Comparison of ENCODE assay signal across 1 cellular context in genomic region chr1:53121319-53122172, GRCh38.
TF ChIP-seq lines count a peak whose summit lies in the region.

No MANE protein-coding gene starts in this region.

TF ChIP-seq in HepG2, 621 proteins besides CTCF, POLR2A, EP300 and RAD21 (continued from another document and continues in another):
- TF ChIP-seq ZBTB10 (CRISPR knock-in tag; IDR thresholded peaks at IDR 0.05; ENCODE audit: borderline replicate concordance) (no peak), NCOR1 (IDR thresholded peaks at IDR 0.05; ENCODE audit: borderline replicate concordance, low read length) (peak; percentile 83; the same call in 1 of the 2 replicates), RFXAP (CRISPR knock-in tag; IDR thresholded peaks at IDR 0.05; ENCODE audit: borderline replicate concordance) (peak; percentile 68; the same call in 1 of the 2 replicates), FLYWCH1 (CRISPR knock-in tag; IDR thresholded peaks at IDR 0.05) (no peak), ZNF343 (CRISPR knock-in tag; IDR thresholded peaks at IDR 0.05) (no peak), MED1 (CRISPR knock-in tag; IDR thresholded peaks at IDR 0.05) (peak; percentile 93), RARG (CRISPR knock-in tag; IDR thresholded peaks at IDR 0.05; ENCODE audit: low read depth) (no peak), BHLHE40 (IDR thresholded peaks at IDR 0.05; ENCODE audit: low read length) (peak; percentile 97), MTA1 (CRISPR knock-in tag; IDR thresholded peaks at IDR 0.05; ENCODE audit: borderline replicate concordance) (peak; percentile 98), NCOA1 (CRISPR knock-in tag; IDR thresholded peaks at IDR 0.05) (no peak), CHCHD3 (CRISPR knock-in tag; IDR thresholded peaks at IDR 0.05) (no peak), NFKBIZ (CRISPR knock-in tag; IDR thresholded peaks at IDR 0.05) (peak; percentile 64; the same call in 1 of the 2 replicates), ZBTB8A (CRISPR knock-in tag; IDR thresholded peaks at IDR 0.05; ENCODE audit: borderline replicate concordance, low read depth) (no peak), ZNF296 (CRISPR knock-in tag; conservative IDR thresholded peaks at IDR 0.05) (no peak), MXD1 (CRISPR knock-in tag; IDR thresholded peaks at IDR 0.05) (no peak), GMEB1 (CRISPR knock-in tag; IDR thresholded peaks at IDR 0.05; ENCODE audit: borderline replicate concordance) (peak; percentile 48; the same call in 1 of the 2 replicates), ZNF383 (CRISPR knock-in tag; IDR thresholded peaks at IDR 0.05; ENCODE audit: borderline replicate concordance) (no peak), ZMAT3 (CRISPR knock-in tag; conservative IDR thresholded peaks at IDR 0.05) (peak; percentile 65; the same call in 1 of the 2 replicates), ZNF101 (CRISPR knock-in tag; IDR thresholded peaks at IDR 0.05; ENCODE audit: borderline replicate concordance, low read depth) (no peak), ARNT2 (CRISPR knock-in tag; IDR thresholded peaks at IDR 0.05; ENCODE audit: low read depth) (peak; percentile 65; the same call in 1 of the 2 replicates), NRL (CRISPR knock-in tag; IDR thresholded peaks at IDR 0.05; ENCODE audit: borderline replicate concordance) (no peak), PAX8 (CRISPR knock-in tag; IDR thresholded peaks at IDR 0.05; ENCODE audit: borderline replicate concordance) (0 out of 2 replicates have a peak, but pooled peaks have one; percentile 46), E2F5 (CRISPR knock-in tag; conservative IDR thresholded peaks at IDR 0.05) (no peak), TARDBP (CRISPR knock-in tag; IDR thresholded peaks at IDR 0.05) (peak; percentile 89), DMAP1 (CRISPR knock-in tag; IDR thresholded peaks at IDR 0.05) (peak; percentile 55; the same call in 1 of the 2 replicates), IKZF1 (IDR thresholded peaks at IDR 0.05) (no peak), ISX (CRISPR knock-in tag; conservative IDR thresholded peaks at IDR 0.05) (no peak), ZIK1 (CRISPR knock-in tag; IDR thresholded peaks at IDR 0.05; ENCODE audit: borderline replicate concordance, low read depth) (no peak), SNRNP70 (IDR thresholded peaks at IDR 0.05; ENCODE audit: low read depth, low read length) (no peak), MTF2 (CRISPR knock-in tag; IDR thresholded peaks at IDR 0.05; ENCODE audit: borderline replicate concordance) (no peak), ZNF10 (CRISPR knock-in tag; IDR thresholded peaks at IDR 0.05; ENCODE audit: borderline replicate concordance, low read depth) (no peak), ZSCAN21 (CRISPR knock-in tag; IDR thresholded peaks at IDR 0.05; ENCODE audit: borderline replicate concordance) (peak; percentile 49; the same call in 1 of the 2 replicates), ZSCAN25 (CRISPR knock-in tag; IDR thresholded peaks at IDR 0.05) (peak; percentile 88; the same call in 1 of the 2 replicates), SMAD3 (CRISPR knock-in tag; IDR thresholded peaks at IDR 0.05) (no peak)
- TF ChIP-seq, protein P1, sequence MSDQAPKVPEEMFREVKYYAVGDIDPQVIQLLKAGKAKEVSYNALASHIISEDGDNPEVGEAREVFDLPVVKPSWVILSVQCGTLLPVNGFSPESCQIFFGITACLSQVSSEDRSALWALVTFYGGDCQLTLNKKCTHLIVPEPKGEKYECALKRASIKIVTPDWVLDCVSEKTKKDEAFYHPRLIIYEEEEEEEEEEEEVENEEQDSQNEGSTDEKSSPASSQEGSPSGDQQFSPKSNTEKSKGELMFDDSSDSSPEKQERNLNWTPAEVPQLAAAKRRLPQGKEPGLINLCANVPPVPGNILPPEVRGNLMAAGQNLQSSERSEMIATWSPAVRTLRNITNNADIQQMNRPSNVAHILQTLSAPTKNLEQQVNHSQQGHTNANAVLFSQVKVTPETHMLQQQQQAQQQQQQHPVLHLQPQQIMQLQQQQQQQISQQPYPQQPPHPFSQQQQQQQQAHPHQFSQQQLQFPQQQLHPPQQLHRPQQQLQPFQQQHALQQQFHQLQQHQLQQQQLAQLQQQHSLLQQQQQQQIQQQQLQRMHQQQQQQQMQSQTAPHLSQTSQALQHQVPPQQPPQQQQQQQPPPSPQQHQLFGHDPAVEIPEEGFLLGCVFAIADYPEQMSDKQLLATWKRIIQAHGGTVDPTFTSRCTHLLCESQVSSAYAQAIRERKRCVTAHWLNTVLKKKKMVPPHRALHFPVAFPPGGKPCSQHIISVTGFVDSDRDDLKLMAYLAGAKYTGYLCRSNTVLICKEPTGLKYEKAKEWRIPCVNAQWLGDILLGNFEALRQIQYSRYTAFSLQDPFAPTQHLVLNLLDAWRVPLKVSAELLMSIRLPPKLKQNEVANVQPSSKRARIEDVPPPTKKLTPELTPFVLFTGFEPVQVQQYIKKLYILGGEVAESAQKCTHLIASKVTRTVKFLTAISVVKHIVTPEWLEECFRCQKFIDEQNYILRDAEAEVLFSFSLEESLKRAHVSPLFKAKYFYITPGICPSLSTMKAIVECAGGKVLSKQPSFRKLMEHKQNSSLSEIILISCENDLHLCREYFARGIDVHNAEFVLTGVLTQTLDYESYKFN (CRISPR knock-in tag; conservative IDR thresholded peaks at IDR 0.05) = peak; percentile 98
- TF ChIP-seq, protein P2, sequence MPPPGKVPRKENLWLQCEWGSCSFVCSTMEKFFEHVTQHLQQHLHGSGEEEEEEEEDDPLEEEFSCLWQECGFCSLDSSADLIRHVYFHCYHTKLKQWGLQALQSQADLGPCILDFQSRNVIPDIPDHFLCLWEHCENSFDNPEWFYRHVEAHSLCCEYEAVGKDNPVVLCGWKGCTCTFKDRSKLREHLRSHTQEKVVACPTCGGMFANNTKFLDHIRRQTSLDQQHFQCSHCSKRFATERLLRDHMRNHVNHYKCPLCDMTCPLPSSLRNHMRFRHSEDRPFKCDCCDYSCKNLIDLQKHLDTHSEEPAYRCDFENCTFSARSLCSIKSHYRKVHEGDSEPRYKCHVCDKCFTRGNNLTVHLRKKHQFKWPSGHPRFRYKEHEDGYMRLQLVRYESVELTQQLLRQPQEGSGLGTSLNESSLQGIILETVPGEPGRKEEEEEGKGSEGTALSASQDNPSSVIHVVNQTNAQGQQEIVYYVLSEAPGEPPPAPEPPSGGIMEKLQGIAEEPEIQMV (CRISPR knock-in tag; IDR thresholded peaks at IDR 0.05; ENCODE audit: low read depth) = no peak
- TF ChIP-seq, protein P3, sequence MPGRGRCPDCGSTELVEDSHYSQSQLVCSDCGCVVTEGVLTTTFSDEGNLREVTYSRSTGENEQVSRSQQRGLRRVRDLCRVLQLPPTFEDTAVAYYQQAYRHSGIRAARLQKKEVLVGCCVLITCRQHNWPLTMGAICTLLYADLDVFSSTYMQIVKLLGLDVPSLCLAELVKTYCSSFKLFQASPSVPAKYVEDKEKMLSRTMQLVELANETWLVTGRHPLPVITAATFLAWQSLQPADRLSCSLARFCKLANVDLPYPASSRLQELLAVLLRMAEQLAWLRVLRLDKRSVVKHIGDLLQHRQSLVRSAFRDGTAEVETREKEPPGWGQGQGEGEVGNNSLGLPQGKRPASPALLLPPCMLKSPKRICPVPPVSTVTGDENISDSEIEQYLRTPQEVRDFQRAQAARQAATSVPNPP (CRISPR knock-in tag; IDR thresholded peaks at IDR 0.05) = no peak
- TF ChIP-seq, protein P4, sequence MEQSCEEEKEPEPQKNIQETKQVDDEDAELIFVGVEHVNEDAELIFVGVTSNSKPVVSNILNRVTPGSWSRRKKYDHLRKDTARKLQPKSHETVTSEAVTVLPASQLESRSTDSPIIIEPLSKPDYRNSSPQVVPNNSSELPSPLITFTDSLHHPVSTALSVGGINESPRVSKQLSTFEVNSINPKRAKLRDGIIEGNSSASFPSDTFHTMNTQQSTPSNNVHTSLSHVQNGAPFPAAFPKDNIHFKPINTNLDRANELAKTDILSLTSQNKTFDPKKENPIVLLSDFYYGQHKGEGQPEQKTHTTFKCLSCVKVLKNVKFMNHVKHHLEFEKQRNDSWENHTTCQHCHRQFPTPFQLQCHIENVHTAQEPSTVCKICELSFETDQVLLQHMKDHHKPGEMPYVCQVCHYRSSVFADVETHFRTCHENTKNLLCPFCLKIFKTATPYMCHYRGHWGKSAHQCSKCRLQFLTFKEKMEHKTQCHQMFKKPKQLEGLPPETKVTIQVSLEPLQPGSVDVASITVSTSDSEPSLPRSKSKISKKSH (CRISPR knock-in tag; IDR thresholded peaks at IDR 0.05; ENCODE audit: borderline replicate concordance) = no peak
- TF ChIP-seq, protein P5, sequence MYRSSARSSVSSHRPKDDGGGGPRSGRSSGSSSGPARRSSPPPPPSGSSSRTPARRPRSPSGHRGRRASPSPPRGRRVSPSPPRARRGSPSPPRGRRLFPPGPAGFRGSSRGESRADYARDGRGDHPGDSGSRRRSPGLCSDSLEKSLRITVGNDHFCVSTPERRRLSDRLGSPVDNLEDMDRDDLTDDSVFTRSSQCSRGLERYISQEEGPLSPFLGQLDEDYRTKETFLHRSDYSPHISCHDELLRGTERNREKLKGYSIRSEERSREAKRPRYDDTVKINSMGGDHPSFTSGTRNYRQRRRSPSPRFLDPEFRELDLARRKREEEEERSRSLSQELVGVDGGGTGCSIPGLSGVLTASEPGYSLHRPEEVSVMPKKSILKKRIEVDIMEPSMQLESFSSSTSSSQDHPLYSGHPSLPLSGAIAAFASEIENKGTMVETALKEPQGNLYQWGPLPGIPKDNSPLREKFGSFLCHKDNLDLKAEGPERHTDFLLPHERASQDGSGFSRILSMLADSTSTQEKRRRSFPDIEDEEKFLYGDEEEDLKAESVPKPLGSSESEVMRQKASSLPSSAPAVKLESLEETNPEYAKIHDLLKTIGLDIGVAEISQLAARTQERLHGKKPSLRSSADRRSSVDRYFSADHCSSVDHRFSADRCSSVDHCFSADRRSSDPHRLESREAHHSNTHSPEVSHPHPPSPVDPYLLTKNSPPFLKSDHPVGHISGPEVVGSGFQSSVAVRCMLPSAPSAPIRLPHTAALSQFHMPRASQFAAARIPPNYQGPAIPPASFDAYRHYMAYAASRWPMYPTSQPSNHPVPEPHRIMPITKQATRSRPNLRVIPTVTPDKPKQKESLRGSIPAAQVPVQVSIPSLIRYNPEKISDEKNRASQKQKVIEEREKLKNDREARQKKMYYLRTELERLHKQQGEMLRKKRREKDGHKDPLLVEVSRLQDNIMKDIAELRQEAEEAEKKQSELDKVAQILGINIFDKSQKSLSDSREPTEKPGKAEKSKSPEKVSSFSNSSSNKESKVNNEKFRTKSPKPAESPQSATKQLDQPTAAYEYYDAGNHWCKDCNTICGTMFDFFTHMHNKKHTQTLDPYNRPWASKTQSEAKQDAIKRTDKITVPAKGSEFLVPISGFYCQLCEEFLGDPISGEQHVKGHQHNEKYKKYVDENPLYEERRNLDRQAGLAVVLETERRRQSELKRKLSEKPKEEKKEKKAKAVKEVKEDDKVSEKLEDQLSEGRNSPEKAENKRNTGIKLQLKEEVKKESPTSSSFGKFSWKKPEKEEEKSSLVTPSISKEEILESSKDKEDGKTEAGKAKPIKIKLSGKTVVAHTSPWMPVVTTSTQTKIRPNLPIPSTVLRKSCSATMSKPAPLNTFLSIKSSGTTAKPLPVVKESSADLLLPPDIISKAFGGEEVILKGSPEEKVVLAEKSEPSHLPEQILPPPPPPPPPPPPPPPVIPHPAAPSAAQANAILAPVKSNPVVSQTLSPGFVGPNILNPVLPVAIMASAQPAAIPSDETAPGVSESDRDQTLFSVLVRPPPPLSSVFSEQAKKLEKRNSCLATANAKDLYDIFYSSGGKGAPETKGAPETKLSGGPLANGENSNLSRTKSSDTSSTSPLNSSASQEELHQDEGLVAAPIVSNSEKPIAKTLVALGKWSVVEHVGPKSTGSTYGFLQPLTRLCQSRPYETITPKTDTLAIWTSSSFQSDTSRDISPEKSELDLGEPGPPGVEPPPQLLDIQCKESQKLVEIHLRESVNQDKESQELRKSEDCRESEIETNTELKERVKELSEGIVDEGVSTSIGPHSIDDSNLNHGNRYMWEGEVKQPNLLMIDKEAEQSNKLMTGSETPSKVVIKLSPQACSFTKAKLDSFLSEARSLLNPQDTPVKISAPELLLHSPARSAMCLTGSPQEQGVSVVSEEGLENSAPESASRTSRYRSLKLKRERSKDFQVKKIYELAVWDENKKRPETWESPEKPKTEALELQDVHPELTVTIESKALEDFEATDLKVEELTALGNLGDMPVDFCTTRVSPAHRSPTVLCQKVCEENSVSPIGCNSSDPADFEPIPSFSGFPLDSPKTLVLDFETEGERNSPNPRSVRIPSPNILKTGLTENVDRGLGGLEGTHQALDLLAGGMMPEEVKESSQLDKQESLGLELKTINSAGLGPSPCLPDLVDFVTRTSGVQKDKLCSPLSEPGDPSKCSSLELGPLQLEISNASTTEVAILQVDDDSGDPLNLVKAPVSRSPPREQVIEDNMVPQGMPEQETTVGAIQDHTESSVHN (CRISPR knock-in tag; IDR thresholded peaks at IDR 0.05) = no peak
